8 cellular contexts compared by ENCODE assay signal in the genomic region with DNA sequence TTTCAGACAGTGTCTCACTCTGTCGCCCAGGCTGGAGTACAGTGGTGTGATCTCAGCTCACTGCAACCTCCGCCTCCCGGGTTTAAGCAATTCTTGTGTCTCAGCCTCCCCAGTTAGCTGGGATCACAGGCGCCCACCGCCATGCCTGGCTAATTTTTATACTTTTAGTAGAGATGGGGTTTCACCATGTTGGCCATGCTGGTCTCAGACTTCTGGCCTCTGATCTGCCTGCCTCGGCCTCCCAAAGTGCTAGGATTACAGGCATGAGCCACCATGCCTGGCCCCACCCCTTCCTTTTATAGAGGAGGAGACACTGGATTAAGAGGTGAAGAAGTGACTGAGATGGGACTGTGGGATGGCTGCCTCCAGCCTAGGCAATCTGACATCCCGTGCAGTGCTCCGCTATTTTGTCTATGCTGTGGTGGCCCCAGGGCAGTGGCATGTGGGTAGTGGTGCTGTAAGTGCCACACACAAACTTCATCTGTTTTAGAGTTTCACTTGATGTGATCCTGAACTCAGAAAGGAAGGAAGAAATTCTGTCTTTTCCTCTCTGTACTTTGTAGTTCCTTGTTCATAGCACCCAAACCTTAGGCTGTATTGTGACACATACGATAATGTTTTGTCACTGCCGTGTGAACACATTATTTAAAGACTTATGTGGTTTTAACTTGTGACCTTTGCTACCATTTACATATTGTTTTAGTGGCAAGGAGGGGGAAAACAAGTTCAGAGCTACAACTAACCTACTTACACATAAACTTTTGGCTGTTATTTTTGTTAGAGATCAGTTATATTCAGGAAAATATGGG. TPM values are rescaled to one million over a fixed set of nuclear protein-coding genes. Genes with fewer than 3 reads are reported as not detected.
DNase-seq lines count a peak whose midpoint lies in the region; ATAC-seq and TF ChIP-seq lines count a peak whose summit lies in the region.

No MANE protein-coding gene starts in this region.

- H3K4me3 Mint-ChIP-seq in activated CD4-positive, alpha-beta T cell treated with anti-CD3 and anti-CD28 coated beads, Interleukin-2, amount 10 ng/mL, durations not matched to agents 24 days and 14 days, result peak overlapping the region; percentile 12
- no peak overlapping the region for H3K4me3 Mint-ChIP-seq in type B pancreatic cell

- no peak for TF ChIP-seq EP300 in stomach (IDR thresholded peaks at IDR 0.05)

- 78 to 79% methylated on average over 10 of the region's 10 CpGs for WGBS in body of pancreas, 2 donors
- 72 to 80% (median 78%) methylated on average over 10 of the region's 10 CpGs for WGBS in stomach, 5 donors

- no peaks in the 10 kb centered on the region for H3K9me3 Mint-ChIP-seq in activated CD4-positive, alpha-beta T cell treated with anti-CD3 and anti-CD28 coated beads, Interleukin-2, amount 10 ng/mL, durations not matched to agents 24 days and 14 days
- peaks cover 4% of the 10 kb centered on the region for H3K9me3 Mint-ChIP-seq in type B pancreatic cell

- H3K27me3 Mint-ChIP-seq in activated CD4-positive, alpha-beta T cell treated with anti-CD3 and anti-CD28 coated beads, Interleukin-2, amount 10 ng/mL, durations not matched to agents 24 days and 14 days, result no peaks in the 10 kb centered on the region
- H3K27me3 Mint-ChIP-seq in type B pancreatic cell, result no peaks in the 10 kb centered on the region

- TF ChIP-seq CTCF in body of pancreas (IDR thresholded peaks at IDR 0.05) (no peak), stomach (IDR thresholded peaks at IDR 0.05) (no peak), type B pancreatic cell (conservative IDR thresholded peaks at IDR 0.05) (no peak)

- H3K36me3 ChIP-seq in body of pancreas (replicated peaks in 1 of 2; ENCODE audit: insufficient read depth in 1 of 2, low read depth in 2 of 2) (no peaks in the 10 kb centered on the region), stomach (no peaks in the 10 kb centered on the region)

- H3K27me3 ChIP-seq in body of pancreas, result no peaks in the 10 kb centered on the region
- H3K27me3 ChIP-seq in stomach, result no peaks in the 10 kb centered on the region

- no peaks in the 10 kb centered on the region for H3K9me3 ChIP-seq in body of pancreas
- H3K9me3 ChIP-seq in stomach, result no peaks in the 10 kb centered on the region

- H3K4me1 ChIP-seq in body of pancreas (peaks cover 76% of the 10 kb centered on the region), stomach (peaks cover 51 to 83% (median 68%) of the 10 kb centered on the region in 4 donors)

- H3K27ac Mint-ChIP-seq in activated CD4-positive, alpha-beta T cell treated with anti-CD3 and anti-CD28 coated beads, Interleukin-2, amount 10 ng/mL, durations not matched to agents 24 days and 14 days, result peak overlapping the region; percentile 87
- no peak overlapping the region for H3K27ac Mint-ChIP-seq in type B pancreatic cell

- H3K4me3 ChIP-seq in body of pancreas, result no peak overlapping the region
- no peak overlapping the region for H3K4me3 ChIP-seq in stomach

- peaks cover 58% of the 10 kb centered on the region for H3K4me1 Mint-ChIP-seq in activated CD4-positive, alpha-beta T cell treated with anti-CD3 and anti-CD28 coated beads, Interleukin-2, amount 10 ng/mL, durations not matched to agents 24 days and 14 days
- H3K4me1 Mint-ChIP-seq in type B pancreatic cell (ENCODE audit: unreplicated experiment), result peaks cover 49% of the 10 kb centered on the region

- DNase-seq in activated CD4-positive, alpha-beta T cell treated with anti-CD3 and anti-CD28 coated beads, Interleukin-2, amount 10 ng/mL, durations not matched to agents 24 days and 14 days, result peak; percentile 55
- DNase-seq in activated CD4-positive, alpha-beta T cell treated with anti-CD3 and anti-CD28 coated beads for 48 hours, result no peak
- no peak for DNase-seq in body of pancreas
- DNase-seq in stomach, result no peak
- DNase-seq in NCI-H1105 treated with DMSO at 0.1 percent for 48 hours (lab: John Stamatoyannopoulos, UW), result no peak
- no peak for DNase-seq in type B pancreatic cell (ENCODE audit: extremely low spot score, unreplicated experiment)
- no peak for DNase-seq in posterior vena cava (ENCODE audit: low spot score)

- peak; percentile 81 for ATAC-seq in HG03439 (IDR thresholded peaks at IDR 0.05; ENCODE audit: unreplicated experiment)
- no peak for ATAC-seq in body of pancreas

- H3K36me3 Mint-ChIP-seq in activated CD4-positive, alpha-beta T cell treated with anti-CD3 and anti-CD28 coated beads, Interleukin-2, amount 10 ng/mL, durations not matched to agents 24 days and 14 days (ENCODE audit: low read depth), result peaks cover 6% of the 10 kb centered on the region
- no peaks in the 10 kb centered on the region for H3K36me3 Mint-ChIP-seq in type B pancreatic cell

- TF ChIP-seq POLR2A in body of pancreas (IDR thresholded peaks at IDR 0.05) (no peak), stomach (IDR thresholded peaks at IDR 0.05) (no peak)

- intact Hi-C loops in activated CD4-positive, alpha-beta T cell treated with anti-CD3 and anti-CD28 coated beads, Interleukin-2, amount 10 ng/mL, durations not matched to agents 24 days and 14 days (cut with micrococcal nuclease), result loop anchor here (1.0 kb wide), 1 partner anchor 7 kb away; no protein-coding TSS in a partner anchor
- intact Hi-C loops in body of pancreas (cut with DNase I), result no loop called here
- intact Hi-C loops in stomach (cut with DNase I; ENCODE audit: low total_unique reads), result no loop called here
- intact Hi-C loops in posterior vena cava (cut with DNase I), result no loop called here

- H3K27ac ChIP-seq in body of pancreas (peak overlapping the region in 3 of 4 donors; percentile 4 to 65 (median 31)), stomach (peak overlapping the region; percentile 22 to 90 (median 70))

RNA-seq across cellular contexts. Expression of a gene that starts 48.9 kb away (rescaled TPM):
- 19.1 and 19.2 TPM in 2 replicates for total RNA-seq in activated CD4-positive, alpha-beta T cell treated with anti-CD3 and anti-CD28 coated beads, Interleukin-2, amount 10 ng/mL, durations not matched to agents 24 days and 14 days
- 10 to 100 TPM; 26.7 to 38.2 TPM for total RNA-seq in body of pancreas
- 100 to 1,000 TPM in 1 of 5 donors, 10 to 100 TPM in 4; 28.7 to 109 (median 38.8) TPM for total RNA-seq in stomach
- polyA plus RNA-seq in stomach, result 10 to 100 TPM in 1 of 3 donors, 1 to 10 TPM in 2; 4.8 to 15.7 (median 6.8) TPM
- 31.0 and 36.5 TPM in 2 replicates for total RNA-seq in type B pancreatic cell (ENCODE audit: low replicate concordance)
- 10 to 100 TPM; 37.9 to 93.0 TPM for total RNA-seq in posterior vena cava
